Comparison of ENCODE assay signal across 1 cellular context in genomic region chr11:48081151-48082010, GRCh38.
TF ChIP-seq lines count a peak whose summit lies in the region.

No MANE protein-coding gene starts in this region.

TF ChIP-seq in GM23338, 12 proteins besides CTCF, POLR2A, EP300 and RAD21 (continued from another document):
- TF ChIP-seq, protein P1, sequence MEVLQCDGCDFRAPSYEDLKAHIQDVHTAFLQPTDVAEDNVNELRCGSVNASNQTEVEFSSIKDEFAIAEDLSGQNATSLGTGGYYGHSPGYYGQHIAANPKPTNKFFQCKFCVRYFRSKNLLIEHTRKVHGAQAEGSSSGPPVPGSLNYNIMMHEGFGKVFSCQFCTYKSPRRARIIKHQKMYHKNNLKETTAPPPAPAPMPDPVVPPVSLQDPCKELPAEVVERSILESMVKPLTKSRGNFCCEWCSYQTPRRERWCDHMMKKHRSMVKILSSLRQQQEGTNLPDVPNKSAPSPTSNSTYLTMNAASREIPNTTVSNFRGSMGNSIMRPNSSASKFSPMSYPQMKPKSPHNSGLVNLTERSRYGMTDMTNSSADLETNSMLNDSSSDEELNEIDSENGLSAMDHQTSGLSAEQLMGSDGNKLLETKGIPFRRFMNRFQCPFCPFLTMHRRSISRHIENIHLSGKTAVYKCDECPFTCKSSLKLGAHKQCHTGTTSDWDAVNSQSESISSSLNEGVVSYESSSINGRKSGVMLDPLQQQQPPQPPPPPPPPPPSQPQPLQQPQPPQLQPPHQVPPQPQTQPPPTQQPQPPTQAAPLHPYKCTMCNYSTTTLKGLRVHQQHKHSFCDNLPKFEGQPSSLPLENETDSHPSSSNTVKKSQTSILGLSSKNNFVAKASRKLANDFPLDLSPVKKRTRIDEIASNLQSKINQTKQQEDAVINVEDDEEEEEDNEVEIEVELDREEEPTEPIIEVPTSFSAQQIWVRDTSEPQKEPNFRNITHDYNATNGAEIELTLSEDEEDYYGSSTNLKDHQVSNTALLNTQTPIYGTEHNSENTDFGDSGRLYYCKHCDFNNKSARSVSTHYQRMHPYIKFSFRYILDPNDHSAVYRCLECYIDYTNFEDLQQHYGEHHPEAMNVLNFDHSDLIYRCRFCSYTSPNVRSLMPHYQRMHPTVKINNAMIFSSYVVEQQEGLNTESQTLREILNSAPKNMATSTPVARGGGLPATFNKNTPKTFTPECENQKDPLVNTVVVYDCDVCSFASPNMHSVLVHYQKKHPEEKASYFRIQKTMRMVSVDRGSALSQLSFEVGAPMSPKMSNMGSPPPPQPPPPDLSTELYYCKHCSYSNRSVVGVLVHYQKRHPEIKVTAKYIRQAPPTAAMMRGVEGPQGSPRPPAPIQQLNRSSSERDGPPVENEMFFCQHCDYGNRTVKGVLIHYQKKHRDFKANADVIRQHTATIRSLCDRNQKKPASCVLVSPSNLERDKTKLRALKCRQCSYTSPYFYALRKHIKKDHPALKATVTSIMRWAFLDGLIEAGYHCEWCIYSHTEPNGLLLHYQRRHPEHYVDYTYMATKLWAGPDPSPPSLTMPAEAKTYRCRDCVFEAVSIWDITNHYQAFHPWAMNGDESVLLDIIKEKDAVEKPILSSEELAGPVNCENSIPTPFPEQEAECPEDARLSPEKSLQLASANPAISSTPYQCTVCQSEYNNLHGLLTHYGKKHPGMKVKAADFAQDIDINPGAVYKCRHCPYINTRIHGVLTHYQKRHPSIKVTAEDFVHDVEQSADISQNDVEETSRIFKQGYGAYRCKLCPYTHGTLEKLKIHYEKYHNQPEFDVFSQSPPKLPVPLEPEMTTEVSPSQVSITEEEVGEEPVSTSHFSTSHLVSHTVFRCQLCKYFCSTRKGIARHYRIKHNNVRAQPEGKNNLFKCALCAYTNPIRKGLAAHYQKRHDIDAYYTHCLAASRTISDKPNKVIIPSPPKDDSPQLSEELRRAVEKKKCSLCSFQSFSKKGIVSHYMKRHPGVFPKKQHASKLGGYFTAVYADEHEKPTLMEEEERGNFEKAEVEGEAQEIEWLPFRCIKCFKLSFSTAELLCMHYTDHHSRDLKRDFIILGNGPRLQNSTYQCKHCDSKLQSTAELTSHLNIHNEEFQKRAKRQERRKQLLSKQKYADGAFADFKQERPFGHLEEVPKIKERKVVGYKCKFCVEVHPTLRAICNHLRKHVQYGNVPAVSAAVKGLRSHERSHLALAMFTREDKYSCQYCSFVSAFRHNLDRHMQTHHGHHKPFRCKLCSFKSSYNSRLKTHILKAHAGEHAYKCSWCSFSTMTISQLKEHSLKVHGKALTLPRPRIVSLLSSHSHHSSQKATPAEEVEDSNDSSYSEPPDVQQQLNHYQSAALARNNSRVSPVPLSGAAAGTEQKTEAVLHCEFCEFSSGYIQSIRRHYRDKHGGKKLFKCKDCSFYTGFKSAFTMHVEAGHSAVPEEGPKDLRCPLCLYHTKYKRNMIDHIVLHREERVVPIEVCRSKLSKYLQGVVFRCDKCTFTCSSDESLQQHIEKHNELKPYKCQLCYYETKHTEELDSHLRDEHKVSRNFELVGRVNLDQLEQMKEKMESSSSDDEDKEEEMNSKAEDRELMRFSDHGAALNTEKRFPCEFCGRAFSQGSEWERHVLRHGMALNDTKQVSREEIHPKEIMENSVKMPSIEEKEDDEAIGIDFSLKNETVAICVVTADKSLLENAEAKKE (CRISPR knock-in tag; IDR thresholded peaks at IDR 0.05), result no peak
- no peak for TF ChIP-seq ETS1 (IDR thresholded peaks at IDR 0.05)
TF ChIP-seq in GM23338: peak in this region for 0.
